In genomic region chr12:49038291-49038955, GRCh38 we compare ENCODE assay signal across 25 cellular contexts. TPM values are rescaled to one million over a fixed set of nuclear protein-coding genes. Genes with fewer than 3 reads are reported as not detected.
DNase-seq lines count a peak whose midpoint lies in the region; ATAC-seq and TF ChIP-seq lines count a peak whose summit lies in the region.
"Had no signal": no experiment of that assay in that cellular context is flagged by ENCODE, and none has a peak within 500 bp of the region (broad histone marks: within the 10 kb centered on the region; RNA-seq: fewer than 3 reads in every experiment).

No MANE protein-coding gene starts in this region.

- H3K4ac ChIP-seq in IMR-90 (ENCODE audit: low read depth, low read length): no peak overlapping the region

- H3K27me3 Mint-ChIP-seq in nephron progenitor cell (ENCODE audit: low read depth, poor library complexity): peaks cover 3% of the 10 kb centered on the region
- H3K27me3 Mint-ChIP-seq: CD8-positive, alpha-beta memory T cell; IgD-negative memory B cell had no signal

- BruUV-seq in IMR-90 (replicated peaks; lab: Mats Ljungman, UMichigan): no TSS peak

- no peak overlapping the region for H3K56ac ChIP-seq in IMR-90 (ENCODE audit: extremely low read depth, insufficient read depth, low read length)

- H2BK20ac ChIP-seq in IMR-90 (ENCODE audit: low read depth, low read length): no peak overlapping the region

- H3K9me1 ChIP-seq in IMR-90 (ENCODE audit: insufficient read depth, low read length): no peaks in the 10 kb centered on the region

- no peak overlapping the region for H3K9ac ChIP-seq in IMR-90 (ENCODE audit: low read depth, low read length)
- H3K9ac ChIP-seq: BLaER1 treated with 17β-estradiol and CSF1 and Interleukin-3, amounts not matched to agents 10 nM and 100 nM had no signal

- no peak overlapping the region for H3K18ac ChIP-seq in IMR-90 (ENCODE audit: low read depth, low read length)

- no peak overlapping the region for H4K8ac ChIP-seq in IMR-90 (ENCODE audit: low read depth in 2 of 2, low read length in 2 of 2)

- H3K27me3 ChIP-seq in IMR-90 (ENCODE audit: control insufficient read depth, insufficient read depth, low read length) (no peaks in the 10 kb centered on the region), esophagus muscularis mucosa (no peaks in the 10 kb centered on the region)
- H3K27me3 ChIP-seq: BLaER1 treated with 17β-estradiol and CSF1 and Interleukin-3, amounts not matched to agents 10 nM and 100 nM; MG63 had no signal

- H3K36me3 Mint-ChIP-seq in nephron progenitor cell (ENCODE audit: low read depth): peaks cover 54% of the 10 kb centered on the region

- no peaks in the 10 kb centered on the region for H3K4me1 Mint-ChIP-seq in nephron progenitor cell

- in situ Hi-C loops in IMR-90 (cut with MboI; ENCODE audit: low sequenced_read_pairs): no loop called here

- H3K79me1 ChIP-seq in IMR-90 (ENCODE audit: low read depth in 1 of 2, low read length in 2 of 2): peaks cover 24 to 40% of the 10 kb centered on the region in 2 experiments

- peaks cover 7% of the 10 kb centered on the region; the same call in 1 of the 2 replicates for H4K20me1 ChIP-seq in IMR-90 (ENCODE audit: insufficient read depth, low read length)

- no peak overlapping the region for H3K23ac ChIP-seq in IMR-90 (ENCODE audit: low read depth, low read length)

- WGBS in IMR-90 (ENCODE audit: extremely low coverage in 2 of 2, insufficient read length in 1 of 2), 2 experiments: 97% methylated on average over 7 of the region's 20 CpGs; no CpG with 5 or more reads in 1 of the 2 experiments
- WGBS in esophagus muscularis mucosa: 88% methylated on average over 14 of the region's 20 CpGs

- no peak overlapping the region for H3K4me2 ChIP-seq in IMR-90 (ENCODE audit: low read depth, low read length)
- H3K4me2 ChIP-seq: BLaER1 treated with 17β-estradiol and CSF1 and Interleukin-3, amounts not matched to agents 10 nM and 100 nM had no signal

- DNase-seq in IMR-90: no peak
- peak; percentile 77 for DNase-seq in cerebellum (ENCODE audit: low spot score)
- DNase-seq in nephron progenitor cell: no peak
- DNase-seq in esophagus muscularis mucosa (ENCODE audit: extremely low spot score): no peak
- DNase-seq: CD8-positive, alpha-beta memory T cell; DMS79 treated with DMSO at 0.1 percent for 48 hours; Kasumi-1; MG63; NCI-H1048; NCI-H1436; NCI-H1930; NCI-H226; NCI-H524; NCI-H82; OCI-M1; SIG-M5 had no signal

- no peak for TF ChIP-seq CTCF in IMR-90 (conservative IDR thresholded peaks at IDR 0.05; ENCODE audit: low read depth, low read length)
- no peak for TF ChIP-seq CTCF in nephron progenitor cell (IDR thresholded peaks at IDR 0.05)
- no peak for TF ChIP-seq CTCF in esophagus muscularis mucosa (IDR thresholded peaks at IDR 0.05)

- H2AK5ac ChIP-seq in IMR-90 (ENCODE audit: low read depth, low read length): no peak overlapping the region

- no peaks in the 10 kb centered on the region for H3K9me3 Mint-ChIP-seq in nephron progenitor cell
- H3K9me3 Mint-ChIP-seq: CD8-positive, alpha-beta memory T cell; IgD-negative memory B cell had no signal

- intact Hi-C loops in IMR-90 (cut with micrococcal nuclease): no loop called here
- intact Hi-C loops in esophagus muscularis mucosa (cut with DNase I): no loop called here

- peak overlapping the region; percentile 75 for H2AK9ac ChIP-seq in IMR-90 (replicated peaks; ENCODE audit: low read depth, low read length, poor library complexity)

- H3K9me3 ChIP-seq in IMR-90 (ENCODE audit: control insufficient read depth, insufficient read depth, low read length) (no peaks in the 10 kb centered on the region), esophagus muscularis mucosa (no peaks in the 10 kb centered on the region)
- H3K9me3 ChIP-seq: BLaER1 treated with 17β-estradiol and CSF1 and Interleukin-3, amounts not matched to agents 10 nM and 100 nM; HAP-1; MG63 had no signal

- TF ChIP-seq EP300 in esophagus muscularis mucosa (IDR thresholded peaks at IDR 0.05): no peak

- ATAC-seq in IMR-90 (ENCODE audit: low read depth) (no peak), HG03135 (IDR thresholded peaks at IDR 0.05; ENCODE audit: unreplicated experiment) (no peak), GM21576 (IDR thresholded peaks at IDR 0.05; ENCODE audit: unreplicated experiment) (no peak)
- ATAC-seq: SK-N-SH treated with all-trans-retinoic acid at 6 μM for 48 hours had no signal

- no peak overlapping the region for H3K14ac ChIP-seq in IMR-90 (replicated peaks; ENCODE audit: low read depth, low read length)

- H2AFZ ChIP-seq in IMR-90 (replicated peaks; ENCODE audit: low read length, poor library complexity): no peak overlapping the region

- no peak overlapping the region for H2BK15ac ChIP-seq in IMR-90 (ENCODE audit: low read depth, low read length)

- no peak overlapping the region for H4K91ac ChIP-seq in IMR-90 (ENCODE audit: insufficient read depth, low read depth, low read length)

- no peak overlapping the region for H4K5ac ChIP-seq in IMR-90 (ENCODE audit: low read depth, low read length)

- no peak for TF ChIP-seq RAD21 in IMR-90 (IDR thresholded peaks at IDR 0.05; ENCODE audit: low read length)

- H3K4me1 ChIP-seq in IMR-90 (ENCODE audit: control insufficient read depth, insufficient read depth, low read length): no peaks in the 10 kb centered on the region
- peaks cover 0 to 10% (median 3%) of the 10 kb centered on the region in 4 donors for H3K4me1 ChIP-seq in esophagus muscularis mucosa
- H3K4me1 ChIP-seq: BLaER1 treated with 17β-estradiol and CSF1 and Interleukin-3, amounts not matched to agents 10 nM and 100 nM; HAP-1 had no signal

- H2BK5ac ChIP-seq in IMR-90 (ENCODE audit: low read depth, low read length, poor library complexity, severe bottlenecking): no peak overlapping the region

- H3K4me3 ChIP-seq in IMR-90 (ENCODE audit: insufficient read depth, low read depth, low read length) (no peak overlapping the region), esophagus muscularis mucosa (no peak overlapping the region)
- H3K4me3 ChIP-seq: BLaER1 treated with 17β-estradiol and CSF1 and Interleukin-3, amounts not matched to agents 10 nM and 100 nM; HAP-1; MG63 had no signal

- H3K27ac Mint-ChIP-seq in nephron progenitor cell: peak overlapping the region; percentile 16

- H3K27ac ChIP-seq in IMR-90 (ENCODE audit: insufficient read depth, low read length) (no peak overlapping the region), esophagus muscularis mucosa (replicated peaks in 1 of 4) (no peak overlapping the region)
- H3K27ac ChIP-seq: BLaER1 treated with 17β-estradiol and CSF1 and Interleukin-3, amounts not matched to agents 10 nM and 100 nM; HL-60 had no signal

- dilution Hi-C loops in IMR-90 (cut with HindIII; ENCODE audit: low sequenced_read_pairs, unreplicated experiment): no loop called here

- H2BK120ac ChIP-seq in IMR-90 (ENCODE audit: low read depth, low read length): no peak overlapping the region

- H3K36me3 ChIP-seq in IMR-90 (ENCODE audit: control insufficient read depth, insufficient read depth, low read length): peaks cover 87% of the 10 kb centered on the region
- peaks cover 66 to 99% (median 92%) of the 10 kb centered on the region in 4 donors for H3K36me3 ChIP-seq in esophagus muscularis mucosa

- POLR2A ChIA-PET in IMR-90 (lab: Charles Lee; ENCODE audit: unreplicated experiment): no interaction called here

- TF ChIP-seq POLR2A in IMR-90 (IDR thresholded peaks at IDR 0.05; ENCODE audit: low read depth, low read length) (no peak), esophagus muscularis mucosa (IDR thresholded peaks at IDR 0.05; ENCODE audit: low read depth) (no peak)

- CTCF ChIA-PET in IMR-90 (lab: Yijun Ruan, JAX): no interaction called here

- H3K4me3 Mint-ChIP-seq in nephron progenitor cell: no peak overlapping the region
- H3K4me3 Mint-ChIP-seq: CD8-positive, alpha-beta memory T cell; IgD-negative memory B cell had no signal

TF ChIP-seq in IMR-90, 13 proteins besides CTCF, POLR2A, EP300 and RAD21 (continues in another document):
- no peak for TF ChIP-seq MAFK (IDR thresholded peaks at IDR 0.05; ENCODE audit: low read depth, low read length)
- no peak for TF ChIP-seq SMC3 (IDR thresholded peaks at IDR 0.05; ENCODE audit: low read depth, low read length)

RNA-seq across cellular contexts. Expression of gene PRKAG1, which starts 19.8 kb away (rescaled TPM):
- total RNA-seq in IMR-90 (2012; rRNA removed): 76.4 and 106 TPM in 2 replicates
- 67.8 and 81.1 TPM in 2 replicates for polyA plus RNA-seq in IMR-90 (2012; rRNA removed)
- polyA plus RNA-seq in IMR-90 (2012; cell fraction: cytosol; rRNA removed): 32.2 and 43.2 TPM in 2 replicates
- polyA plus RNA-seq in IMR-90 (2012; cell fraction: nucleus; rRNA removed; ENCODE audit: low replicate concordance): 17.6 and 73.2 TPM in 2 replicates
- 33.6 TPM for total RNA-seq in cerebellum
- total RNA-seq in esophagus muscularis mucosa: 10 to 100 TPM; 52.0 to 70.6 (median 64.3) TPM

RNA-seq across cellular contexts. Expression of gene KMT2D, which starts 22.2 kb away (rescaled TPM):
- total RNA-seq in IMR-90 (2012; rRNA removed): 6.6 and 10.0 TPM in 2 replicates
- polyA plus RNA-seq in IMR-90 (2012; rRNA removed): 24.8 and 25.2 TPM in 2 replicates
- 11.3 and 13.1 TPM in 2 replicates for polyA plus RNA-seq in IMR-90 (2012; cell fraction: cytosol; rRNA removed)
- 81.4 and 106 TPM in 2 replicates for polyA plus RNA-seq in IMR-90 (2012; cell fraction: nucleus; rRNA removed; ENCODE audit: low replicate concordance)
- total RNA-seq in cerebellum: 32.8 TPM
- 10 to 100 TPM; 47.2 to 85.2 (median 76.2) TPM for total RNA-seq in esophagus muscularis mucosa

RNA-seq across cellular contexts. Expression of gene RHEBL1, which starts 31.4 kb away (rescaled TPM):
- total RNA-seq in IMR-90 (2012; rRNA removed) (0.56 and 0.72 TPM in 2 replicates), cerebellum (0.91 TPM), esophagus muscularis mucosa (under 1 TPM in 2 of 4 donors, not detected in 2; 0.40 to 0.97 TPM)
- 0.39 and 0.62 TPM in 2 replicates for polyA plus RNA-seq in IMR-90 (2012; rRNA removed)
- polyA plus RNA-seq in IMR-90 (2012; cell fraction: cytosol; rRNA removed): 0.49 TPM in 1 of 2 replicates, not detected in the other
- 0.39 and 0.55 TPM in 2 replicates for polyA plus RNA-seq in IMR-90 (2012; cell fraction: nucleus; rRNA removed; ENCODE audit: low replicate concordance)

RNA-seq across cellular contexts. Expression of gene DDN, which starts 39.2 kb away (rescaled TPM):
- total RNA-seq in IMR-90 (2012; rRNA removed) (under 0.01 and 0.18 TPM in 2 replicates), cerebellum (0.64 TPM), esophagus muscularis mucosa (under 1 TPM in 1 of 4 donors, not detected in 3; 0.11 TPM)
- polyA plus RNA-seq in IMR-90 (2012; rRNA removed): 0.21 and 0.22 TPM in 2 replicates
- 0.05 and 0.10 TPM in 2 replicates for polyA plus RNA-seq in IMR-90 (2012; cell fraction: cytosol; rRNA removed)
- polyA plus RNA-seq in IMR-90 (2012; cell fraction: nucleus; rRNA removed; ENCODE audit: low replicate concordance): 0.95 and 1.1 TPM in 2 replicates
- total RNA-seq: RPMI7951 had no signal
- polyA plus RNA-seq: CD8-positive, alpha-beta memory T cell; IgD-negative memory B cell had no signal

RNA-seq across cellular contexts. Expression of gene DHH, which starts 56.2 kb away (rescaled TPM):
- total RNA-seq in IMR-90 (2012; rRNA removed) (under 0.01 TPM in 2 replicates), cerebellum (0.54 TPM), esophagus muscularis mucosa (1 to 10 TPM in 3 of 4 donors, under 1 TPM in 1; 0.66 to 3.0 (median 1.9) TPM)
- polyA plus RNA-seq in IMR-90 (2012; rRNA removed): 0.01 and 0.07 TPM in 2 replicates
- 0.01 and 0.05 TPM in 2 replicates for polyA plus RNA-seq in IMR-90 (2012; cell fraction: cytosol; rRNA removed)
- 0.08 and 0.25 TPM in 2 replicates for polyA plus RNA-seq in IMR-90 (2012; cell fraction: nucleus; rRNA removed; ENCODE audit: low replicate concordance)
- total RNA-seq: HT1080, RPMI7951 had no signal
- polyA plus RNA-seq: CD8-positive, alpha-beta memory T cell; IgD-negative memory B cell had no signal
